ENCODE assay signal across 8 cellular contexts in genomic region chr17:15341385-15341849, GRCh38. TPM values are rescaled to one million over a fixed set of nuclear protein-coding genes. Genes with fewer than 3 reads are reported as not detected.
A peak's percentile ranks its signal among the peaks of the same experiment; 100 is the strongest.
DNase-seq lines count a peak whose midpoint lies in the region; ATAC-seq and TF ChIP-seq lines count a peak whose summit lies in the region.

TSS of gene TEKT3 (minus strand) at chr17:15341597. CDS start at chr17:15331585, 10,012 bp downstream.

- H3K9me3 ChIP-seq in colonic mucosa, result no peaks in the 10 kb centered on the region

- peaks cover 0 to 11% (median 0%) of the 10 kb centered on the region in 3 donors for H3K36me3 Mint-ChIP-seq in immature natural killer cell

- peaks cover 0 to 7% (median 0%) of the 10 kb centered on the region in 6 donors for H3K9me3 Mint-ChIP-seq in immature natural killer cell

- ATAC-seq in HG03439 (IDR thresholded peaks at IDR 0.05; ENCODE audit: unreplicated experiment), result no peak
- no peak for ATAC-seq in GM21528 (IDR thresholded peaks at IDR 0.05; ENCODE audit: low FRiP score, unreplicated experiment)

- H3K27me3 Mint-ChIP-seq in immature natural killer cell (ENCODE audit: low read depth in 3 of 3), result peaks cover 19 to 45% (median 31%) of the 10 kb centered on the region in 3 donors

- in situ Hi-C loops in GM13976 (cut with MboI; ENCODE audit: low sequenced_read_pairs, unreplicated experiment), result no loop called here

- no peak within 1 kb of the TSS for H3K27ac Mint-ChIP-seq in immature natural killer cell

- H3K36me3 ChIP-seq in colonic mucosa, result no peaks in the 10 kb centered on the region

- no peak within 1 kb of the TSS for H3K27ac ChIP-seq in colonic mucosa

- no peak for TF ChIP-seq CTCF in GM13976 (IDR thresholded peaks at IDR 0.05; ENCODE audit: borderline replicate concordance, control extremely low read depth, extremely low read depth, insufficient read depth, missing control alignments)
- no peak for TF ChIP-seq CTCF in colonic mucosa (IDR thresholded peaks at IDR 0.05)

- intact Hi-C loops in colonic mucosa (cut with DNase I), result no loop called here

- H3K4me3 ChIP-seq in colonic mucosa (peak within 1 kb of the TSS; percentile 42), skeletal muscle cell (ENCODE audit: low read depth, low read length) (peak within 1 kb of the TSS; percentile 48)

- H3K4me3 Mint-ChIP-seq in immature natural killer cell, result peak within 1 kb of the TSS; percentile 33 to 67 (median 53)

- DNase-seq in GM13976 (ENCODE audit: low spot score), result peak; percentile 29
- peak; percentile 55 for DNase-seq in NCI-H510A (lab: John Stamatoyannopoulos, UW)
- DNase-seq in colonic mucosa, result peak; percentile 90
- DNase-seq in immature natural killer cell, result peak in 2 of 3 donors; percentile 1 to 7
- DNase-seq in skeletal muscle cell (ENCODE audit: low read depth), result peak; percentile 13
- no peak for DNase-seq in GM19238 (ENCODE audit: insufficient read length, low spot score)

- H3K9ac ChIP-seq in colonic mucosa (ENCODE audit: low read depth in 2 of 2, low read length in 2 of 2), result peak within 1 kb of the TSS; percentile 31 to 74

- no peaks in the 10 kb centered on the region for H3K27me3 ChIP-seq in colonic mucosa

- H3K4me1 ChIP-seq in colonic mucosa, result peaks cover 11% of the 10 kb centered on the region

- H3K4me1 Mint-ChIP-seq in immature natural killer cell, result peaks cover 5 to 13% of the 10 kb centered on the region in 2 donors

RNA-seq across cellular contexts. Expression of gene TEKT3, which starts in this region (rescaled TPM):
- total RNA-seq in colonic mucosa, result under 1 TPM in 1 of 2 donors, not detected in 1; 0.45 TPM
- not detected for polyA plus RNA-seq in immature natural killer cell

Comparison
In these comparisons a context has a peak if more than half of its experiments do, and no peak if none do; other contexts are left out.
1. Peak in DNase-seq, H3K4me3 ChIP-seq and H3K9ac ChIP-seq in colonic mucosa; RNA of the gene not detected or under 1 TPM.
2. Peak in DNase-seq in immature natural killer cell; RNA of the gene not detected or under 1 TPM.